Comparison of ENCODE assay signal across 14 cellular contexts in the genomic region with DNA sequence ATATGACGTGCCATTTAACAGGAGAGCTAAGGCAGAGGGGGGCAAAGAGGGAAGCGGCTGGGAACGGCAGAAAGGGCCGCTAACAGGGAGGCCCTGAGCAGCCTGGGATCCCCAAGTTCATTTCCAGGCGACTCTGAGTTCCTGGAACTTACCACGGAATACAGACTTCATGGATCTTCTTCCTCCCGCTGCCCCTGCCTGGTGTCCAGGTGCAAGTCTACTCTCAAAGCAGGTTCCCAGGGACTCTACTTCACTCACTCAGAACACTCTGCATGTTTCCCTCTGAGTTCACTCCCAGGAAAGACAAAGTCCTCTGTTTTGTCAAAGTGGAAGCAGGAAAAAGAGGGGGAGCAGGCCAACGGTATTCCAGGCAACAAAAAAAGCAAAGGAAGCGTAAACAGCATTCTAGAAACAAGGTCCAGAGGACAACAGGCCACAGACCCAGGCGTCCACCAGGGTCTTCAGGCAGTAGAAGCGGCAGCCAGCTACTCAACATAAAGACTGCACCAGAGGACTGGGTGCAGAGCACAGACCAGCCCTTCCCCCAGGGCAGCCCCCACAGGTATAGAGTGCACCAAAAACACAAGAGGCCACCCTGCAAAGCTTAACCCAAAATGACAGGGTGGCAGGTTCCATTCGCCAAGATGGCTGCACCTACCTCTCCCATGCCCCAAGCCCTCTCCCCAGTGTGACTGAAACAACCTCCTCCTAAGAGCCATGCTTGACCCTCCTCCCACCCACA. TPM values are rescaled to one million over a fixed set of nuclear protein-coding genes. Genes with fewer than 3 reads are reported as not detected.
DNase-seq lines count a peak whose midpoint lies in the region; ATAC-seq and TF ChIP-seq lines count a peak whose summit lies in the region.
"Had no signal": no experiment of that assay in that cellular context is flagged by ENCODE, and none has a peak within 500 bp of the region (broad histone marks: within the 10 kb centered on the region; RNA-seq: fewer than 3 reads in every experiment).

No MANE protein-coding gene starts in this region.

- H3K4me2 ChIP-seq in GM23338 = peak overlapping the region; percentile 55; the same call in 1 of the 2 replicates
- H3K4me2 ChIP-seq in SU-DHL-6 (ENCODE audit: low read depth, low read length, poor library complexity, severe bottlenecking) = peak overlapping the region; percentile 89
- H3K4me2 ChIP-seq in skeletal muscle satellite cell (ENCODE audit: low read length) = peak overlapping the region; percentile 89

- no peaks in the 10 kb centered on the region for H3K9me2 ChIP-seq in GM23338 (ENCODE audit: insufficient read depth)
- no peaks in the 10 kb centered on the region for H3K9me2 ChIP-seq in SU-DHL-6 (replicated peaks; ENCODE audit: insufficient read depth, low read length)

- intact Hi-C loops in left ventricle myocardium inferior (cut with micrococcal nuclease) (no loop called here), body of pancreas (cut with DNase I) (no loop called here)

- ATAC-seq in GM23338 (no peak), body of pancreas (no peak)
- ATAC-seq: activated CD8-positive, alpha-beta T cell treated with anti-CD3 and anti-CD28 coated beads for 36 hours; stimulated activated memory B cell treated with anti-CD40 and anti-IgM and Interleukin-4, amounts not matched to agents 10 μg/mL and 1 μg/mL and 100 μg/mL, for 72 hours had no signal

- peaks cover 54% of the 10 kb centered on the region for H4K20me1 ChIP-seq in GM23338 (replicated peaks; ENCODE audit: insufficient read depth)
- H4K20me1 ChIP-seq in SU-DHL-6 (ENCODE audit: low read depth, low read length) = peaks cover 10% of the 10 kb centered on the region; the same call in 1 of the 2 replicates

- H3F3A ChIP-seq in GM23338 (replicated peaks; ENCODE audit: low read depth) (no peaks in the 10 kb centered on the region), SU-DHL-6 (ENCODE audit: insufficient read depth) (peaks cover 4% of the 10 kb centered on the region; the same call in 1 of the 2 replicates)

- no peak for TF ChIP-seq POLR2A in body of pancreas (IDR thresholded peaks at IDR 0.05)

- WGBS in body of pancreas, 2 donors = 74 to 79% methylated on average over 11 to 12 of the region's 12 CpGs

- H3K36me3 ChIP-seq in GM23338 (ENCODE audit: insufficient read depth) = no peaks in the 10 kb centered on the region
- H3K36me3 ChIP-seq in SU-DHL-6 (ENCODE audit: low read length) = no peaks in the 10 kb centered on the region
- peaks cover 10% of the 10 kb centered on the region for H3K36me3 ChIP-seq in left ventricle myocardium inferior
- peaks cover 17% of the 10 kb centered on the region for H3K36me3 ChIP-seq in skeletal muscle satellite cell (ENCODE audit: insufficient read depth, low read length)
- no peaks in the 10 kb centered on the region for H3K36me3 ChIP-seq in body of pancreas (replicated peaks in 1 of 2; ENCODE audit: insufficient read depth in 1 of 2, low read depth in 2 of 2)

- TF ChIP-seq CTCF in GM23338 (conservative IDR thresholded peaks at IDR 0.05; ENCODE audit: low read depth in 2 of 2) (no peak), SU-DHL-6 (IDR thresholded peaks at IDR 0.05; ENCODE audit: insufficient read depth, low read length, poor library complexity, severe bottlenecking) (no peak), left ventricle myocardium inferior (IDR thresholded peaks at IDR 0.05; ENCODE audit: borderline replicate concordance) (no peak), body of pancreas (IDR thresholded peaks at IDR 0.05) (no peak)

- peaks cover 44% of the 10 kb centered on the region for H3K4me1 Mint-ChIP-seq in GM23338

- no peak overlapping the region for H3K27ac Mint-ChIP-seq in GM23338
- H3K27ac Mint-ChIP-seq: activated CD8-positive, alpha-beta T cell treated with anti-CD3 and anti-CD28 coated beads for 36 hours; stimulated activated memory B cell treated with anti-CD40 and anti-IgM and Interleukin-4, amounts not matched to agents 10 μg/mL and 1 μg/mL and 100 μg/mL, for 72 hours had no signal

- peaks cover 32% of the 10 kb centered on the region for H3K27me3 Mint-ChIP-seq in GM23338 (ENCODE audit: insufficient read depth, low read depth, poor library complexity)

- H3K9me3 ChIP-seq in SU-DHL-6 (ENCODE audit: insufficient read depth, low read length) = no peaks in the 10 kb centered on the region
- H3K9me3 ChIP-seq in left ventricle myocardium inferior (replicated peaks) = no peaks in the 10 kb centered on the region
- no peaks in the 10 kb centered on the region for H3K9me3 ChIP-seq in skeletal muscle satellite cell (replicated peaks; ENCODE audit: low read length)
- H3K9me3 ChIP-seq in body of pancreas = no peaks in the 10 kb centered on the region

- H3K9me3 Mint-ChIP-seq in GM23338 = peaks cover 16% of the 10 kb centered on the region

- H3K27ac ChIP-seq in GM23338 (ENCODE audit: low read depth) (no peak overlapping the region; the same call in 1 of the 2 replicates), SU-DHL-6 (ENCODE audit: low read depth, low read length) (no peak overlapping the region), left ventricle myocardium inferior (replicated peaks) (peak overlapping the region; percentile 81), body of pancreas (no peak overlapping the region)
- H3K27ac ChIP-seq: SK-N-MC had no signal

- DNase-seq in GM23338 (ENCODE audit: low spot score) = no peak
- DNase-seq in left ventricle myocardium inferior = no peak
- DNase-seq in body of pancreas = no peak
- no peak for DNase-seq in OCI-M2 (lab: John Stamatoyannopoulos, UW; ENCODE audit: unreplicated experiment)
- DNase-seq in NCI-H2227 (lab: John Stamatoyannopoulos, UW; ENCODE audit: unreplicated experiment) = no peak
- DNase-seq: activated CD8-positive, alpha-beta T cell treated with anti-CD3 and anti-CD28 coated beads for 36 hours; brain microvascular endothelial cell; NCI-H345; stimulated activated CD4-positive, alpha-beta T cell treated with anti-CD3 and anti-CD28 coated beads, Interleukin-15, amount 100 ng/mL, for 24 hours had no signal

- H3K27me3 ChIP-seq in GM23338 (ENCODE audit: insufficient read depth) (peaks cover 10% of the 10 kb centered on the region; the same call in 1 of the 2 replicates), SU-DHL-6 (ENCODE audit: low read length) (no peaks in the 10 kb centered on the region), left ventricle myocardium inferior (ENCODE audit: low read depth) (no peaks in the 10 kb centered on the region), skeletal muscle satellite cell (ENCODE audit: control insufficient read depth, insufficient read depth, low read length) (no peaks in the 10 kb centered on the region), body of pancreas (no peaks in the 10 kb centered on the region)
- H3K27me3 ChIP-seq: brain microvascular endothelial cell had no signal

- peaks cover 58% of the 10 kb centered on the region for H3K36me3 Mint-ChIP-seq in GM23338 (ENCODE audit: low read depth)

- H3K9ac ChIP-seq in SU-DHL-6 (ENCODE audit: low read length) = no peak overlapping the region
- H3K9ac ChIP-seq in skeletal muscle satellite cell (ENCODE audit: low read depth, low read length) = no peak overlapping the region

- H3K79me2 ChIP-seq in GM23338 (replicated peaks; ENCODE audit: insufficient read depth) = peaks cover 76% of the 10 kb centered on the region
- peaks cover 72% of the 10 kb centered on the region for H3K79me2 ChIP-seq in SU-DHL-6 (ENCODE audit: insufficient read depth, low read length)

- peak overlapping the region; percentile 47 for H3K4me3 Mint-ChIP-seq in GM23338
- H3K4me3 Mint-ChIP-seq: stimulated activated memory B cell treated with anti-CD40 and anti-IgM and Interleukin-4, amounts not matched to agents 10 μg/mL and 1 μg/mL and 100 μg/mL, for 72 hours had no signal

- H3K4me1 ChIP-seq in GM23338 (ENCODE audit: insufficient read depth) (peaks cover 13% of the 10 kb centered on the region), left ventricle myocardium inferior (peaks cover 62% of the 10 kb centered on the region), skeletal muscle satellite cell (ENCODE audit: control insufficient read depth, insufficient read depth, low read length) (peaks cover 38% of the 10 kb centered on the region), body of pancreas (peaks cover 40% of the 10 kb centered on the region)

- H2AFZ ChIP-seq in GM23338 (no peak overlapping the region), SU-DHL-6 (ENCODE audit: low read depth, low read length, severe bottlenecking) (no peak overlapping the region)

- H3K4me3 ChIP-seq in GM23338 (peak overlapping the region; percentile 71; the same call in 1 of the 2 replicates), SU-DHL-6 (ENCODE audit: insufficient read depth, low read length, poor library complexity, severe bottlenecking) (no peak overlapping the region), left ventricle myocardium inferior (peak overlapping the region; percentile 84), skeletal muscle satellite cell (ENCODE audit: low read length) (peak overlapping the region; percentile 76), body of pancreas (no peak overlapping the region)
- H3K4me3 ChIP-seq: SK-N-MC had no signal

RNA-seq across cellular contexts. Expression of gene MIER2, which starts 3.0 kb away (rescaled TPM):
- total RNA-seq in GM23338 (2014; rRNA removed; shearing (Covaris generic)) = 37.9 and 41.3 TPM in 2 replicates
- 30.2 and 34.0 TPM in 2 replicates for polyA plus RNA-seq in GM23338 (2016; fragmentation: Nextera tagmentation; extraction: Ambion mirVana)
- total RNA-seq in left ventricle myocardium inferior (15.9 TPM), body of pancreas (1 to 10 TPM; 3.1 to 9.6 TPM)
- total RNA-seq in skeletal muscle satellite cell (2012; rRNA removed) = 10.9 and 13.2 TPM in 2 replicates

RNA-seq across cellular contexts. Expression of gene PLPP2, which starts 50.4 kb away (rescaled TPM):
- 75.8 and 82.6 TPM in 2 replicates for total RNA-seq in GM23338 (2014; rRNA removed; shearing (Covaris generic))
- polyA plus RNA-seq in GM23338 (2016; fragmentation: Nextera tagmentation; extraction: Ambion mirVana) = 52.9 and 58.3 TPM in 2 replicates
- not detected for total RNA-seq in left ventricle myocardium inferior
- 1.5 and 6.3 TPM in 2 replicates for total RNA-seq in skeletal muscle satellite cell (2012; rRNA removed)
- total RNA-seq in body of pancreas = 10 to 100 TPM; 66.4 to 75.8 TPM
- total RNA-seq: LHCN-M2 had no signal

Comparison
In these comparisons a context has a peak if more than half of its experiments do, and no peak if none do; other contexts are left out.
1. H3K4me3 ChIP-seq: peak in GM23338 (single experiment), left ventricle myocardium inferior (single experiment) and skeletal muscle satellite cell (single experiment); none in SU-DHL-6 (single experiment) and body of pancreas (0 of 2).
2. RNA of gene PLPP2, which starts 50.4 kb away (total RNA-seq): 75.8 to 82.6 TPM in GM23338 and 66.4 to 75.8 TPM in body of pancreas; not detected in left ventricle myocardium inferior (single experiment); every median in the first group is over 10 times any median in the second.
3. Peak in every context shown above with its lines, with median percentiles within 50 percentile points of each other: H3K4me2 ChIP-seq.